Comparison of ENCODE assay signal across 11 cellular contexts in the genomic region with DNA sequence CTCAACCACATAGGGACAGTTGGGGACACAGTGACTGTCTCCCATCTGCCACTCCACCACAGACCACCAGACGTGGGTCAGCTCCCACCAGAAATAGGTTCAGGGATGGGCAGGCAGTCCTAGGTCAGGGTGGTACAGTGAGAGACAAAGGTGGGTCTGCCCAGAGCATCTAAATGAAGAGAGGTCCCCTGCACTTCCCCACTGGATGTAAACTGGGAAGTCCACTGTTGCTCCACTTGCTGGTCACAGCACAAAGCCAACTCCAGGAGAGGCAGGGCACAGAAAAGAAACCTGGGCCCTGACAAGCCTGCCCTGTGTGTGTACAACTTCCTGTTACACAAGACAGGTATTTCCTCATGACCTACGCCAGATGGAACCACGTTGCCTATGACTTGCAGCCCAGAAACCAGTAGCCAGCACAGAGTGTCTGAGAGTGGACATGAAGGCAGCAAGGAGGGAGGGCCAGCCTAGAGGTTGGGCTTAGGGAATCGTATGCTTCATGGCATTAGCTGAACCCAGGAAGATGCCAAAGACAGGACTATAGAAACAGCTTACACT.
DNase-seq lines count a peak whose midpoint lies in the region; ATAC-seq and TF ChIP-seq lines count a peak whose summit lies in the region.
"Had no signal": no experiment of that assay in that cellular context is flagged by ENCODE, and none has a peak within 500 bp of the region (broad histone marks: within the 10 kb centered on the region; RNA-seq: fewer than 3 reads in every experiment).

No MANE protein-coding gene starts in this region.

- H3K27ac Mint-ChIP-seq in activated naive CD4-positive, alpha-beta T cell treated with anti-CD3 and anti-CD28 coated beads, Interleukin-2, amount 10 ng/mL, durations not matched to agents 7 days and 5 days = peak overlapping the region; percentile 77
- peak overlapping the region; percentile 80 for H3K27ac Mint-ChIP-seq in stimulated activated memory B cell treated with anti-CD40 and anti-IgM and Interleukin-4, amounts not matched to agents 10 μg/mL and 1 μg/mL and 100 μg/mL, for 72 hours

- H3K9me3 Mint-ChIP-seq in activated naive CD4-positive, alpha-beta T cell treated with anti-CD3 and anti-CD28 coated beads, Interleukin-2, amount 10 ng/mL, durations not matched to agents 7 days and 5 days = no peaks in the 10 kb centered on the region
- no peaks in the 10 kb centered on the region for H3K9me3 Mint-ChIP-seq in stimulated activated memory B cell treated with anti-CD40 and anti-IgM and Interleukin-4, amounts not matched to agents 10 μg/mL and 1 μg/mL and 100 μg/mL, for 72 hours

- H3K4me1 Mint-ChIP-seq in activated naive CD4-positive, alpha-beta T cell treated with anti-CD3 and anti-CD28 coated beads, Interleukin-2, amount 10 ng/mL, durations not matched to agents 7 days and 5 days = peaks cover 49% of the 10 kb centered on the region
- peaks cover 26% of the 10 kb centered on the region for H3K4me1 Mint-ChIP-seq in stimulated activated memory B cell treated with anti-CD40 and anti-IgM and Interleukin-4, amounts not matched to agents 10 μg/mL and 1 μg/mL and 100 μg/mL, for 72 hours

- H3K4me3 Mint-ChIP-seq in activated naive CD4-positive, alpha-beta T cell treated with anti-CD3 and anti-CD28 coated beads, Interleukin-2, amount 10 ng/mL, durations not matched to agents 7 days and 5 days = no peak overlapping the region
- H3K4me3 Mint-ChIP-seq in stimulated activated memory B cell treated with anti-CD40 and anti-IgM and Interleukin-4, amounts not matched to agents 10 μg/mL and 1 μg/mL and 100 μg/mL, for 72 hours = no peak overlapping the region

- DNase-seq in activated naive CD4-positive, alpha-beta T cell treated with anti-CD3 and anti-CD28 coated beads, Interleukin-2, amount 10 ng/mL, durations not matched to agents 7 days and 5 days = peak; percentile 30
- no peak for DNase-seq in activated naive CD4-positive, alpha-beta T cell treated with anti-CD3 and anti-CD28 coated beads, Interleukin-2, amount 50 U/mL, for 16 hours
- DNase-seq in SKM-1 (lab: John Stamatoyannopoulos, UW; ENCODE audit: unreplicated experiment) (peak; percentile 64), epithelial cell of esophagus (ENCODE audit: low read depth) (peak; percentile 78), mesenteric fat pad (ENCODE audit: low spot score) (no peak), NCI-H748 (lab: John Stamatoyannopoulos, UW; ENCODE audit: unreplicated experiment) (no peak)
- DNase-seq: activated CD8-positive, alpha-beta memory T cell treated with anti-CD3 and anti-CD28 coated beads, Interleukin-2, amount 50 U/mL, for 48 hours; NCI-H1694 treated with DMSO at 0.1 percent for 48 hours; uterus had no signal

- no peak for ATAC-seq in stimulated activated memory B cell treated with anti-CD40 and anti-IgM and Interleukin-4, amounts not matched to agents 10 μg/mL and 1 μg/mL and 100 μg/mL, for 72 hours
- no peak for ATAC-seq in GM18517 (IDR thresholded peaks at IDR 0.05; ENCODE audit: unreplicated experiment)

- no peak for TF ChIP-seq CTCF in epithelial cell of esophagus (IDR thresholded peaks at IDR 0.05; ENCODE audit: insufficient read depth, low read depth, low read length, missing control alignments)

- H3K27me3 Mint-ChIP-seq in activated naive CD4-positive, alpha-beta T cell treated with anti-CD3 and anti-CD28 coated beads, Interleukin-2, amount 10 ng/mL, durations not matched to agents 7 days and 5 days = no peaks in the 10 kb centered on the region
- H3K27me3 Mint-ChIP-seq in stimulated activated memory B cell treated with anti-CD40 and anti-IgM and Interleukin-4, amounts not matched to agents 10 μg/mL and 1 μg/mL and 100 μg/mL, for 72 hours = no peaks in the 10 kb centered on the region

- CTCF ChIA-PET in activated naive CD4-positive, alpha-beta T cell treated with anti-CD3 and anti-CD28 coated beads, Interleukin-2, amount 10 ng/mL, durations not matched to agents 7 days and 5 days (lab: Charles Lee) = no interaction called here

- no peak overlapping the region for H3K4me3 ChIP-seq in epithelial cell of esophagus (ENCODE audit: low read length)
- H3K4me3 ChIP-seq: uterus had no signal

- H3K36me3 Mint-ChIP-seq in activated naive CD4-positive, alpha-beta T cell treated with anti-CD3 and anti-CD28 coated beads, Interleukin-2, amount 10 ng/mL, durations not matched to agents 7 days and 5 days = peaks cover 15% of the 10 kb centered on the region
- H3K36me3 Mint-ChIP-seq in stimulated activated memory B cell treated with anti-CD40 and anti-IgM and Interleukin-4, amounts not matched to agents 10 μg/mL and 1 μg/mL and 100 μg/mL, for 72 hours = peaks cover 12% of the 10 kb centered on the region

Comparison
In these comparisons a context has a peak if more than half of its experiments do, and no peak if none do; other contexts are left out.
1. DNase-seq: peak in activated naive CD4-positive, alpha-beta T cell treated with anti-CD3 and anti-CD28 coated beads, Interleukin-2, amount 10 ng/mL, durations not matched to agents 7 days and 5 days (single experiment), SKM-1 (single experiment) and epithelial cell of esophagus (single experiment); none in activated naive CD4-positive, alpha-beta T cell treated with anti-CD3 and anti-CD28 coated beads, Interleukin-2, amount 50 U/mL, for 16 hours (single experiment), mesenteric fat pad (single experiment) and NCI-H748 (single experiment).